In genomic region chr19:19410553-19411550, GRCh38 we compare ENCODE assay signal across 12 cellular contexts. TPM values are rescaled to one million over a fixed set of nuclear protein-coding genes. Genes with fewer than 3 reads are reported as not detected.
A peak's percentile ranks its signal among the peaks of the same experiment; 100 is the strongest.
DNase-seq lines count a peak whose midpoint lies in the region; ATAC-seq and TF ChIP-seq lines count a peak whose summit lies in the region.
"Had no signal": no experiment of that assay in that cellular context is flagged by ENCODE, and none has a peak within 500 bp of the region (broad histone marks: within the 10 kb centered on the region; RNA-seq: fewer than 3 reads in every experiment).

No MANE protein-coding gene starts in this region.

- H4K20me1 ChIP-seq in BLaER1 treated with 17β-estradiol and CSF1 and Interleukin-3, amounts not matched to agents 10 nM and 100 nM = peaks cover 94 to 100% (median 96%) of the 10 kb centered on the region in 11 experiments

- peaks cover 48 to 76% (median 69%) of the 10 kb centered on the region in 10 experiments for H3K4me1 ChIP-seq in BLaER1 treated with 17β-estradiol and CSF1 and Interleukin-3, amounts not matched to agents 10 nM and 100 nM
- H3K4me1 ChIP-seq in SJCRH30 (peaks cover 8% of the 10 kb centered on the region), left lung (peaks cover 11 to 64% of the 10 kb centered on the region in 2 donors)

- TF ChIP-seq CTCF in left lung (IDR thresholded peaks at IDR 0.05) = no peak

- H3K27ac Mint-ChIP-seq in activated CD4-positive, alpha-beta memory T cell treated with anti-CD3 and anti-CD28 coated beads, Interleukin-2, amount 10 ng/mL, durations not matched to agents 7 days and 5 days = peak overlapping the region; percentile 59

- intact Hi-C loops in left lung (cut with DNase I) = no loop called here

- H3K27me3 Mint-ChIP-seq in activated CD4-positive, alpha-beta memory T cell treated with anti-CD3 and anti-CD28 coated beads, Interleukin-2, amount 10 ng/mL, durations not matched to agents 7 days and 5 days = no peaks in the 10 kb centered on the region

- CTCF ChIA-PET in activated CD4-positive, alpha-beta memory T cell treated with anti-CD3 and anti-CD28 coated beads, Interleukin-2, amount 10 ng/mL, durations not matched to agents 7 days and 5 days (lab: Charles Lee) = interaction anchor here (1.2 kb wide), 1 partner anchor 105 kb away, joined by 3 read pairs; the partner anchor contains the start of gene NDUFA13

- POLR2A ChIA-PET in activated CD4-positive, alpha-beta memory T cell treated with anti-CD3 and anti-CD28 coated beads, Interleukin-2, amount 10 ng/mL, durations not matched to agents 7 days and 5 days (lab: Charles Lee) = interaction anchor here (1.3 to 2.4 kb wide), 2 partner anchors 47 to 80 kb away, joined by 3 to 8 read pairs; no protein-coding TSS in a partner anchor

- 0 out of 22 replicates have a peak overlapping the region, but pooled peaks of 1 of the 11 experiments have one; percentile 2 for H3K27ac ChIP-seq in BLaER1 treated with 17β-estradiol and CSF1 and Interleukin-3, amounts not matched to agents 10 nM and 100 nM
- H3K27ac ChIP-seq in SJCRH30 (no peak overlapping the region), left lung (no peak overlapping the region)
- H3K27ac ChIP-seq: heart right ventricle, parathyroid adenoma had no signal

- H3K4me1 Mint-ChIP-seq in activated CD4-positive, alpha-beta memory T cell treated with anti-CD3 and anti-CD28 coated beads, Interleukin-2, amount 10 ng/mL, durations not matched to agents 7 days and 5 days = peaks cover 68% of the 10 kb centered on the region

- peaks cover 15 to 63% (median 32%) of the 10 kb centered on the region in 11 experiments; a peak in 19 of 22 replicates for H3K36me3 ChIP-seq in BLaER1 treated with 17β-estradiol and CSF1 and Interleukin-3, amounts not matched to agents 10 nM and 100 nM
- H3K36me3 ChIP-seq in SJCRH30 = peaks cover 20% of the 10 kb centered on the region; the same call in 1 of the 2 replicates
- no peaks in the 10 kb centered on the region for H3K36me3 ChIP-seq in left lung

- peak overlapping the region in 9 of 11 experiments; percentile 0 to 54 (median 33); a peak in 11 of 22 replicates for H3K4me2 ChIP-seq in BLaER1 treated with 17β-estradiol and CSF1 and Interleukin-3, amounts not matched to agents 10 nM and 100 nM

- H3K9me3 ChIP-seq in BLaER1 treated with 17β-estradiol and CSF1 and Interleukin-3, amounts not matched to agents 10 nM and 100 nM (replicated peaks in 1 of 11) = no peaks in the 10 kb centered on the region
- H3K9me3 ChIP-seq in SJCRH30 (replicated peaks) (no peaks in the 10 kb centered on the region), left lung (no peaks in the 10 kb centered on the region)
- H3K9me3 ChIP-seq: heart right ventricle had no signal

- H3K36me3 Mint-ChIP-seq in activated CD4-positive, alpha-beta memory T cell treated with anti-CD3 and anti-CD28 coated beads, Interleukin-2, amount 10 ng/mL, durations not matched to agents 7 days and 5 days (ENCODE audit: low read depth) = peaks cover 39% of the 10 kb centered on the region

- ATAC-seq in GM19351 (IDR thresholded peaks at IDR 0.05; ENCODE audit: unreplicated experiment) (peak; percentile 47), left lung (no peak), GM18870 (IDR thresholded peaks at IDR 0.05; ENCODE audit: unreplicated experiment) (no peak)

- H3K4me3 ChIP-seq in BLaER1 treated with 17β-estradiol and CSF1 and Interleukin-3, amounts not matched to agents 10 nM and 100 nM = no peak overlapping the region
- H3K4me3 ChIP-seq in SJCRH30 (no peak overlapping the region), left lung (no peak overlapping the region)
- H3K4me3 ChIP-seq: heart right ventricle had no signal

- DNase-seq in activated CD4-positive, alpha-beta memory T cell treated with anti-CD3 and anti-CD28 coated beads, Interleukin-2, amount 10 ng/mL, durations not matched to agents 7 days and 5 days = peak; percentile 23
- DNase-seq in left kidney (ENCODE audit: low read depth, low spot score) = peak; percentile 29
- no peak for DNase-seq in SJCRH30
- DNase-seq in SK-N-DZ (ENCODE audit: low spot score) = no peak
- no peak for DNase-seq in left lung
- DNase-seq: COR-L47, heart right ventricle, SW 1271 had no signal

- 0 out of 22 replicates have a peak overlapping the region, but pooled peaks of 1 of the 11 experiments have one; percentile 17 for H3K9ac ChIP-seq in BLaER1 treated with 17β-estradiol and CSF1 and Interleukin-3, amounts not matched to agents 10 nM and 100 nM
- H3K9ac ChIP-seq: parathyroid adenoma had no signal

- H3K9me3 Mint-ChIP-seq in activated CD4-positive, alpha-beta memory T cell treated with anti-CD3 and anti-CD28 coated beads, Interleukin-2, amount 10 ng/mL, durations not matched to agents 7 days and 5 days = no peaks in the 10 kb centered on the region

- H3K27me3 ChIP-seq in BLaER1 treated with 17β-estradiol and CSF1 and Interleukin-3, amounts not matched to agents 10 nM and 100 nM = no peaks in the 10 kb centered on the region
- H3K27me3 ChIP-seq in SJCRH30 (no peaks in the 10 kb centered on the region), left lung (no peaks in the 10 kb centered on the region)
- H3K27me3 ChIP-seq: heart right ventricle had no signal

- H3K4me3 Mint-ChIP-seq in activated CD4-positive, alpha-beta memory T cell treated with anti-CD3 and anti-CD28 coated beads, Interleukin-2, amount 10 ng/mL, durations not matched to agents 7 days and 5 days = no peak overlapping the region

RNA-seq across cellular contexts. Expression of gene GATAD2A, which starts 5.4 kb away (rescaled TPM):
- total RNA-seq in activated CD4-positive, alpha-beta memory T cell treated with anti-CD3 and anti-CD28 coated beads, Interleukin-2, amount 10 ng/mL, durations not matched to agents 7 days and 5 days = 100 to 1,000 TPM; 109 to 113 TPM
- total RNA-seq in SJCRH30 (2014; rRNA removed; shearing (Covaris generic)) = 99.6 and 101 TPM in 2 replicates
- polyA plus RNA-seq in SK-N-DZ (2014; cell fraction: cytosol; rRNA removed) = 33.1 and 45.6 TPM in 2 replicates
- polyA plus RNA-seq in SK-N-DZ (2014; cell fraction: nucleus; rRNA removed) = 20.2 and 20.6 TPM in 2 replicates
- total RNA-seq in left lung = 10 to 100 TPM; 66.3 to 97.3 TPM

Comparison
In these comparisons a context has a peak if more than half of its experiments do, and no peak if none do; other contexts are left out.
1. DNase-seq: peak in activated CD4-positive, alpha-beta memory T cell treated with anti-CD3 and anti-CD28 coated beads, Interleukin-2, amount 10 ng/mL, durations not matched to agents 7 days and 5 days (single experiment) and left kidney (single experiment); none in SJCRH30 (0 of 2), SK-N-DZ (single experiment) and left lung (0 of 2).